ENCODE assay signal across 17 cellular contexts in genomic region chr1:180643693-180644092, GRCh38. TPM values are rescaled to one million over a fixed set of nuclear protein-coding genes. Genes with fewer than 3 reads are reported as not detected.
DNase-seq lines count a peak whose midpoint lies in the region; ATAC-seq, FAIRE-seq and TF ChIP-seq lines count a peak whose summit lies in the region.
"Had no signal": no experiment of that assay in that cellular context is flagged by ENCODE, and none has a peak within 500 bp of the region (broad histone marks: within the 10 kb centered on the region; RNA-seq: fewer than 3 reads in every experiment).

No MANE protein-coding gene starts in this region.

- H3K9ac ChIP-seq in endodermal cell (ENCODE audit: extremely low read depth, low read length, poor library complexity, severe bottlenecking), result no peak overlapping the region
- H3K9ac ChIP-seq: KMS-11 had no signal

- no peaks in the 10 kb centered on the region for H3K36me3 ChIP-seq in BE2C
- H3K36me3 ChIP-seq in uterus, result no peaks in the 10 kb centered on the region
- peaks cover 8% of the 10 kb centered on the region for H3K36me3 ChIP-seq in endodermal cell (ENCODE audit: control insufficient read depth, insufficient read depth, low read length)
- H3K36me3 ChIP-seq: neutrophil had no signal

- H3K36me3 Mint-ChIP-seq in endodermal cell (ENCODE audit: low read depth), result peaks cover 9% of the 10 kb centered on the region

- H3K9me3 ChIP-seq in BE2C (no peaks in the 10 kb centered on the region), uterus (no peaks in the 10 kb centered on the region), endodermal cell (ENCODE audit: control insufficient read depth, low read length) (peaks cover 8% of the 10 kb centered on the region)
- H3K9me3 ChIP-seq: neutrophil had no signal

- H3K27me3 ChIP-seq in BE2C, result no peaks in the 10 kb centered on the region
- H3K27me3 ChIP-seq in uterus, result no peaks in the 10 kb centered on the region
- H3K27me3 ChIP-seq in endodermal cell (ENCODE audit: control insufficient read depth, insufficient read depth, low read length, poor library complexity, severe bottlenecking), result peaks cover 22% of the 10 kb centered on the region
- H3K27me3 ChIP-seq: neutrophil had no signal

- TF ChIP-seq CTCF in BE2C (IDR thresholded peaks at IDR 0.05; ENCODE audit: low read depth, low read length) (no peak), LNCaP clone FGC (IDR thresholded peaks at IDR 0.05; ENCODE audit: control insufficient read depth, extremely low read depth, insufficient read depth) (no peak), uterus (IDR thresholded peaks at IDR 0.05) (no peak), endodermal cell (conservative IDR thresholded peaks at IDR 0.05) (no peak)

- 92 to 100% methylated on average over 1 of the region's 1 CpG for WGBS in endodermal cell (ENCODE audit: insufficient coverage in 1 of 2, insufficient read length in 1 of 2), 2 experiments

- H3K27me3 Mint-ChIP-seq in endodermal cell (ENCODE audit: insufficient read depth), result peaks cover 5% of the 10 kb centered on the region
- H3K27me3 Mint-ChIP-seq: activated CD4-positive, alpha-beta memory T cell treated with anti-CD3 and anti-CD28 coated beads, Interleukin-2, amount 10 ng/mL, durations not matched to agents 7 days and 5 days; CD4-positive, alpha-beta T cell had no signal

- H3K4me1 ChIP-seq in BE2C (peaks cover 44% of the 10 kb centered on the region), uterus (no peaks in the 10 kb centered on the region), endodermal cell (ENCODE audit: control insufficient read depth, insufficient read depth, low read length) (no peaks in the 10 kb centered on the region)

- peak; percentile 61 for ATAC-seq in left ventricle myocardium superior

- peak; percentile 48 for DNase-seq in BE2C
- DNase-seq in LNCaP clone FGC (ENCODE audit: low read depth), result peak; percentile 56
- DNase-seq in RPMI7951 (ENCODE audit: low read depth), result peak; percentile 13
- DNase-seq in left ventricle myocardium superior, result no peak
- no peak for DNase-seq in COLO829 (ENCODE audit: low spot score)
- DNase-seq in uterus, result no peak
- DNase-seq in endodermal cell, result no peak
- DNase-seq in RCC 7860 (ENCODE audit: low spot score), result no peak
- DNase-seq: activated CD4-positive, alpha-beta memory T cell treated with anti-CD3 and anti-CD28 coated beads, Interleukin-2, amount 10 ng/mL, durations not matched to agents 7 days and 5 days; activated naive CD4-positive, alpha-beta T cell treated with Interleukin-2 at 50 U/mL for 16 hours; CD4-positive, alpha-beta T cell; left cardiac atrium; T-helper 1 cell had no signal

- no peak for TF ChIP-seq POLR2A in uterus (IDR thresholded peaks at IDR 0.05)

- H3K27ac ChIP-seq in uterus, result no peak overlapping the region
- H3K27ac ChIP-seq in endodermal cell (ENCODE audit: low read depth, low read length), result no peak overlapping the region
- H3K27ac ChIP-seq: coronary artery, KMS-11, neutrophil had no signal

- intact Hi-C loops in left ventricle myocardium superior (cut with micrococcal nuclease), result no loop called here
- intact Hi-C loops in uterus (cut with DNase I; ENCODE audit: low total_unique reads), result no loop called here

- H3K4me3 Mint-ChIP-seq in endodermal cell, result no peak overlapping the region
- H3K4me3 Mint-ChIP-seq: activated CD4-positive, alpha-beta memory T cell treated with anti-CD3 and anti-CD28 coated beads, Interleukin-2, amount 10 ng/mL, durations not matched to agents 7 days and 5 days; CD4-positive, alpha-beta T cell had no signal

- H3K4me3 ChIP-seq in BE2C (ENCODE audit: low read depth, low read length), result no peak overlapping the region
- H3K4me3 ChIP-seq in LNCaP clone FGC (ENCODE audit: low read depth, low read length), result no peak overlapping the region
- H3K4me3 ChIP-seq in uterus, result no peak overlapping the region
- no peak overlapping the region for H3K4me3 ChIP-seq in endodermal cell (ENCODE audit: low read length)
- H3K4me3 ChIP-seq: coronary artery had no signal

- no peak for FAIRE-seq in RCC 7860 (lab: Jason Lieb, UNC)
- FAIRE-seq: frontal cortex had no signal

- H3K4me1 Mint-ChIP-seq in endodermal cell, result peaks cover 37% of the 10 kb centered on the region

- H3K9me3 Mint-ChIP-seq in endodermal cell, result no peaks in the 10 kb centered on the region
- H3K9me3 Mint-ChIP-seq: activated CD4-positive, alpha-beta memory T cell treated with anti-CD3 and anti-CD28 coated beads, Interleukin-2, amount 10 ng/mL, durations not matched to agents 7 days and 5 days; CD4-positive, alpha-beta T cell had no signal

- H3K27ac Mint-ChIP-seq in endodermal cell, result no peak overlapping the region
- H3K27ac Mint-ChIP-seq: activated CD4-positive, alpha-beta memory T cell treated with anti-CD3 and anti-CD28 coated beads, Interleukin-2, amount 10 ng/mL, durations not matched to agents 7 days and 5 days; CD4-positive, alpha-beta T cell had no signal

RNA-seq across cellular contexts. Expression of gene XPR1, which starts 11.9 kb away (rescaled TPM):
- 36.5 TPM for polyA plus RNA-seq in BE2C (2012; ENCODE audit: insufficient read depth, insufficient read length, low read depth)
- 19.9 and 20.3 TPM in 2 replicates for total RNA-seq in RPMI7951 (2014; rRNA removed; shearing (Covaris generic))
- 43.8 TPM for total RNA-seq in left ventricle myocardium superior
- total RNA-seq in uterus, result 10 to 100 TPM in 3 of 4 donors, 1 to 10 TPM in 1; 10.0 to 29.7 (median 26.2) TPM
- total RNA-seq in endodermal cell, result 10 to 100 TPM; 39.3 to 50.9 TPM
- polyA plus RNA-seq in endodermal cell (2013, experiment 1 of 2), result 56.0 TPM
- polyA plus RNA-seq in endodermal cell (2013, experiment 2 of 2), result 46.9 TPM

Comparison
In these comparisons a context has a peak if more than half of its experiments do, and no peak if none do; other contexts are left out.
1. DNase-seq: peak in BE2C (single experiment), LNCaP clone FGC (single experiment) and RPMI7951 (single experiment); none in left ventricle myocardium superior (single experiment), COLO829 (single experiment), uterus (0 of 2), endodermal cell (single experiment) and RCC 7860 (single experiment).